ENCODE assay signal across 1 cellular context in genomic region chr3:5022966-5023776, GRCh38.
TF ChIP-seq lines count a peak whose summit lies in the region.

No MANE protein-coding gene starts in this region.

TF ChIP-seq in GM12878, 131 proteins besides CTCF, POLR2A, EP300 and RAD21 (continued from another document and continues in another):
- TF ChIP-seq, protein P1, sequence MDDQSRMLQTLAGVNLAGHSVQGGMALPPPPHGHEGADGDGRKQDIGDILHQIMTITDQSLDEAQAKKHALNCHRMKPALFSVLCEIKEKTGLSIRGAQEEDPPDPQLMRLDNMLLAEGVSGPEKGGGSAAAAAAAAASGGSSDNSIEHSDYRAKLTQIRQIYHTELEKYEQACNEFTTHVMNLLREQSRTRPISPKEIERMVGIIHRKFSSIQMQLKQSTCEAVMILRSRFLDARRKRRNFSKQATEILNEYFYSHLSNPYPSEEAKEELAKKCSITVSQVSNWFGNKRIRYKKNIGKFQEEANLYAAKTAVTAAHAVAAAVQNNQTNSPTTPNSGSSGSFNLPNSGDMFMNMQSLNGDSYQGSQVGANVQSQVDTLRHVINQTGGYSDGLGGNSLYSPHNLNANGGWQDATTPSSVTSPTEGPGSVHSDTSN (IDR thresholded peaks at IDR 0.05; ENCODE audit: insufficient replicate concordance, low read depth, low read length), result no peak
- TF ChIP-seq ZBTB40 (IDR thresholded peaks at IDR 0.05; ENCODE audit: borderline replicate concordance), result no peak
- TF ChIP-seq, protein P2, sequence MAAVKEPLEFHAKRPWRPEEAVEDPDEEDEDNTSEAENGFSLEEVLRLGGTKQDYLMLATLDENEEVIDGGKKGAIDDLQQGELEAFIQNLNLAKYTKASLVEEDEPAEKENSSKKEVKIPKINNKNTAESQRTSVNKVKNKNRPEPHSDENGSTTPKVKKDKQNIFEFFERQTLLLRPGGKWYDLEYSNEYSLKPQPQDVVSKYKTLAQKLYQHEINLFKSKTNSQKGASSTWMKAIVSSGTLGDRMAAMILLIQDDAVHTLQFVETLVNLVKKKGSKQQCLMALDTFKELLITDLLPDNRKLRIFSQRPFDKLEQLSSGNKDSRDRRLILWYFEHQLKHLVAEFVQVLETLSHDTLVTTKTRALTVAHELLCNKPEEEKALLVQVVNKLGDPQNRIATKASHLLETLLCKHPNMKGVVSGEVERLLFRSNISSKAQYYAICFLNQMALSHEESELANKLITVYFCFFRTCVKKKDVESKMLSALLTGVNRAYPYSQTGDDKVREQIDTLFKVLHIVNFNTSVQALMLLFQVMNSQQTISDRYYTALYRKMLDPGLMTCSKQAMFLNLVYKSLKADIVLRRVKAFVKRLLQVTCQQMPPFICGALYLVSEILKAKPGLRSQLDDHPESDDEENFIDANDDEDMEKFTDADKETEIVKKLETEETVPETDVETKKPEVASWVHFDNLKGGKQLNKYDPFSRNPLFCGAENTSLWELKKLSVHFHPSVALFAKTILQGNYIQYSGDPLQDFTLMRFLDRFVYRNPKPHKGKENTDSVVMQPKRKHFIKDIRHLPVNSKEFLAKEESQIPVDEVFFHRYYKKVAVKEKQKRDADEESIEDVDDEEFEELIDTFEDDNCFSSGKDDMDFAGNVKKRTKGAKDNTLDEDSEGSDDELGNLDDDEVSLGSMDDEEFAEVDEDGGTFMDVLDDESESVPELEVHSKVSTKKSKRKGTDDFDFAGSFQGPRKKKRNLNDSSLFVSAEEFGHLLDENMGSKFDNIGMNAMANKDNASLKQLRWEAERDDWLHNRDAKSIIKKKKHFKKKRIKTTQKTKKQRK (IDR thresholded peaks at IDR 0.05; ENCODE audit: low read depth, low read length), result no peak
- no peak for TF ChIP-seq RELA (IDR thresholded peaks at IDR 0.05; ENCODE audit: borderline replicate concordance, partially characterized antibody)
- TF ChIP-seq ELK1 (IDR thresholded peaks at IDR 0.05; ENCODE audit: low read depth, low read length), result no peak
- no peak for TF ChIP-seq MYC (IDR thresholded peaks at IDR 0.05; ENCODE audit: insufficient read depth, insufficient read length, insufficient replicate concordance, low read length, severe bottlenecking)
- TF ChIP-seq RFX5 (IDR thresholded peaks at IDR 0.05; ENCODE audit: low read depth, low read length), result no peak
- TF ChIP-seq, protein P3, sequence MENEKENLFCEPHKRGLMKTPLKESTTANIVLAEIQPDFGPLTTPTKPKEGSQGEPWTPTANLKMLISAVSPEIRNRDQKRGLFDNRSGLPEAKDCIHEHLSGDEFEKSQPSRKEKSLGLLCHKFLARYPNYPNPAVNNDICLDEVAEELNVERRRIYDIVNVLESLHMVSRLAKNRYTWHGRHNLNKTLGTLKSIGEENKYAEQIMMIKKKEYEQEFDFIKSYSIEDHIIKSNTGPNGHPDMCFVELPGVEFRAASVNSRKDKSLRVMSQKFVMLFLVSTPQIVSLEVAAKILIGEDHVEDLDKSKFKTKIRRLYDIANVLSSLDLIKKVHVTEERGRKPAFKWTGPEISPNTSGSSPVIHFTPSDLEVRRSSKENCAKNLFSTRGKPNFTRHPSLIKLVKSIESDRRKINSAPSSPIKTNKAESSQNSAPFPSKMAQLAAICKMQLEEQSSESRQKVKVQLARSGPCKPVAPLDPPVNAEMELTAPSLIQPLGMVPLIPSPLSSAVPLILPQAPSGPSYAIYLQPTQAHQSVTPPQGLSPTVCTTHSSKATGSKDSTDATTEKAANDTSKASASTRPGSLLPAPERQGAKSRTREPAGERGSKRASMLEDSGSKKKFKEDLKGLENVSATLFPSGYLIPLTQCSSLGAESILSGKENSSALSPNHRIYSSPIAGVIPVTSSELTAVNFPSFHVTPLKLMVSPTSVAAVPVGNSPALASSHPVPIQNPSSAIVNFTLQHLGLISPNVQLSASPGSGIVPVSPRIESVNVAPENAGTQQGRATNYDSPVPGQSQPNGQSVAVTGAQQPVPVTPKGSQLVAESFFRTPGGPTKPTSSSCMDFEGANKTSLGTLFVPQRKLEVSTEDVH (IDR thresholded peaks at IDR 0.05; ENCODE audit: low read depth, partially characterized antibody), result no peak
- TF ChIP-seq ASH2L (IDR thresholded peaks at IDR 0.05; ENCODE audit: borderline replicate concordance, low read depth), result no peak
- no peak for TF ChIP-seq SMARCA5 (IDR thresholded peaks at IDR 0.05)
- TF ChIP-seq ZBTB33 (IDR thresholded peaks at IDR 0.05), result no peak
- no peak for TF ChIP-seq ZNF217 (IDR thresholded peaks at IDR 0.05)
- TF ChIP-seq CBFB (IDR thresholded peaks at IDR 0.05; ENCODE audit: low read depth), result no peak
- no peak for TF ChIP-seq IRF5 (IDR thresholded peaks at IDR 0.05; ENCODE audit: borderline replicate concordance)
- no peak for TF ChIP-seq TCF7 (IDR thresholded peaks at IDR 0.05; ENCODE audit: borderline replicate concordance)
- TF ChIP-seq PAX5 (IDR thresholded peaks at IDR 0.05; ENCODE audit: borderline replicate concordance, low read depth, low read length), result no peak; the same call in 1 of the 2 replicates
- no peak for TF ChIP-seq SMAD5 (IDR thresholded peaks at IDR 0.05; ENCODE audit: low read depth)
- no peak for TF ChIP-seq KLF5 (IDR thresholded peaks at IDR 0.05; ENCODE audit: partially characterized antibody)
- TF ChIP-seq RCOR1 (conservative IDR thresholded peaks at IDR 0.05; ENCODE audit: low read depth, low read length), result no peak
- TF ChIP-seq, protein P4, sequence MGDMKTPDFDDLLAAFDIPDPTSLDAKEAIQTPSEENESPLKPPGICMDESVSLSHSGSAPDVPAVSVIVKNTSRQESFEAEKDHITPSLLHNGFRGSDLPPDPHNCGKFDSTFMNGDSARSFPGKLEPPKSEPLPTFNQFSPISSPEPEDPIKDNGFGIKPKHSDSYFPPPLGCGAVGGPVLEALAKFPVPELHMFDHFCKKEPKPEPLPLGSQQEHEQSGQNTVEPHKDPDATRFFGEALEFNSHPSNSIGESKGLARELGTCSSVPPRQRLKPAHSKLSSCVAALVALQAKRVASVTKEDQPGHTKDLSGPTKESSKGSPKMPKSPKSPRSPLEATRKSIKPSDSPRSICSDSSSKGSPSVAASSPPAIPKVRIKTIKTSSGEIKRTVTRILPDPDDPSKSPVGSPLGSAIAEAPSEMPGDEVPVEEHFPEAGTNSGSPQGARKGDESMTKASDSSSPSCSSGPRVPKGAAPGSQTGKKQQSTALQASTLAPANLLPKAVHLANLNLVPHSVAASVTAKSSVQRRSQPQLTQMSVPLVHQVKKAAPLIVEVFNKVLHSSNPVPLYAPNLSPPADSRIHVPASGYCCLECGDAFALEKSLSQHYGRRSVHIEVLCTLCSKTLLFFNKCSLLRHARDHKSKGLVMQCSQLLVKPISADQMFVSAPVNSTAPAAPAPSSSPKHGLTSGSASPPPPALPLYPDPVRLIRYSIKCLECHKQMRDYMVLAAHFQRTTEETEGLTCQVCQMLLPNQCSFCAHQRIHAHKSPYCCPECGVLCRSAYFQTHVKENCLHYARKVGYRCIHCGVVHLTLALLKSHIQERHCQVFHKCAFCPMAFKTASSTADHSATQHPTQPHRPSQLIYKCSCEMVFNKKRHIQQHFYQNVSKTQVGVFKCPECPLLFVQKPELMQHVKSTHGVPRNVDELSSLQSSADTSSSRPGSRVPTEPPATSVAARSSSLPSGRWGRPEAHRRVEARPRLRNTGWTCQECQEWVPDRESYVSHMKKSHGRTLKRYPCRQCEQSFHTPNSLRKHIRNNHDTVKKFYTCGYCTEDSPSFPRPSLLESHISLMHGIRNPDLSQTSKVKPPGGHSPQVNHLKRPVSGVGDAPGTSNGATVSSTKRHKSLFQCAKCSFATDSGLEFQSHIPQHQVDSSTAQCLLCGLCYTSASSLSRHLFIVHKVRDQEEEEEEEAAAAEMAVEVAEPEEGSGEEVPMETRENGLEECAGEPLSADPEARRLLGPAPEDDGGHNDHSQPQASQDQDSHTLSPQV (IDR thresholded peaks at IDR 0.05), result no peak
- no peak for TF ChIP-seq SRF (IDR thresholded peaks at IDR 0.05; ENCODE audit: low read depth in 2 of 2, low read length in 2 of 2)
- TF ChIP-seq RBBP5 (conservative IDR thresholded peaks at IDR 0.05), result no peak
- no peak for TF ChIP-seq HSF1 (IDR thresholded peaks at IDR 0.05; ENCODE audit: low read depth, low read length)
- no peak for TF ChIP-seq SREBF2 (IDR thresholded peaks at IDR 0.05; ENCODE audit: low read length)
- no peak for TF ChIP-seq IRF4 (IDR thresholded peaks at IDR 0.05; ENCODE audit: low read depth, low read length)
- peak; percentile 82; the same call in 1 of the 2 replicates for TF ChIP-seq FOXM1 (IDR thresholded peaks at IDR 0.05; ENCODE audit: low read depth, low read length)
- TF ChIP-seq, protein P5, sequence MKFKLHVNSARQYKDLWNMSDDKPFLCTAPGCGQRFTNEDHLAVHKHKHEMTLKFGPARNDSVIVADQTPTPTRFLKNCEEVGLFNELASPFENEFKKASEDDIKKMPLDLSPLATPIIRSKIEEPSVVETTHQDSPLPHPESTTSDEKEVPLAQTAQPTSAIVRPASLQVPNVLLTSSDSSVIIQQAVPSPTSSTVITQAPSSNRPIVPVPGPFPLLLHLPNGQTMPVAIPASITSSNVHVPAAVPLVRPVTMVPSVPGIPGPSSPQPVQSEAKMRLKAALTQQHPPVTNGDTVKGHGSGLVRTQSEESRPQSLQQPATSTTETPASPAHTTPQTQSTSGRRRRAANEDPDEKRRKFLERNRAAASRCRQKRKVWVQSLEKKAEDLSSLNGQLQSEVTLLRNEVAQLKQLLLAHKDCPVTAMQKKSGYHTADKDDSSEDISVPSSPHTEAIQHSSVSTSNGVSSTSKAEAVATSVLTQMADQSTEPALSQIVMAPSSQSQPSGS (IDR thresholded peaks at IDR 0.05; ENCODE audit: low read length), result peak; percentile 85
